In genomic region chr20:51065615-51066014, GRCh38 we compare ENCODE assay signal across 8 cellular contexts. TPM values are rescaled to one million over a fixed set of nuclear protein-coding genes. Genes with fewer than 3 reads are reported as not detected.
"Had no signal": no experiment of that assay in that cellular context is flagged by ENCODE, and none has a peak within 500 bp of the region (broad histone marks: within the 10 kb centered on the region; RNA-seq: fewer than 3 reads in every experiment).

No MANE protein-coding gene starts in this region.

- H3K27ac Mint-ChIP-seq: IgD-negative memory B cell had no signal

- ATAC-seq: HepG2 had no signal

- DNase-seq: IMR-90, KBM-7, KG1 had no signal

- H3K4me2 ChIP-seq: KMS-11 had no signal

- H3K4me3 Mint-ChIP-seq: IgD-negative memory B cell had no signal

- H3K27ac ChIP-seq: HL-60, KMS-11 had no signal

- FAIRE-seq: HepG2 had no signal

- H3K9ac ChIP-seq: KMS-11 had no signal

RNA-seq across cellular contexts. Expression of gene KCNG1, which starts 42.7 kb away (rescaled TPM):
- total RNA-seq: HepG2, HT-29 had no signal
- polyA plus RNA-seq: HepG2 had no signal
